In genomic region chr5:71013575-71013974, GRCh38 we compare ENCODE assay signal across 27 cellular contexts. TPM values are rescaled to one million over a fixed set of nuclear protein-coding genes. Genes with fewer than 3 reads are reported as not detected.
DNase-seq lines count a peak whose midpoint lies in the region; ATAC-seq, FAIRE-seq and TF ChIP-seq lines count a peak whose summit lies in the region.
"Had no signal": no experiment of that assay in that cellular context is flagged by ENCODE, and none has a peak within 500 bp of the region (broad histone marks: within the 10 kb centered on the region; RNA-seq: fewer than 3 reads in every experiment).

No MANE protein-coding gene starts in this region.

- TF ChIP-seq CTCF in dorsolateral prefrontal cortex (IDR thresholded peaks at IDR 0.05 in 54 of 56, conservative IDR thresholded peaks at IDR 0.05 in 2 of 56; ENCODE audit: low read depth in 1 of 56, partially characterized antibody in 56 of 56): no peak

- no peak overlapping the region for H3K27ac ChIP-seq in dorsolateral prefrontal cortex
- H3K27ac ChIP-seq: hepatocyte, parathyroid adenoma, tibial nerve had no signal

- H3K4me3 ChIP-seq in dorsolateral prefrontal cortex: no peak overlapping the region
- H3K4me3 ChIP-seq: hepatocyte, tibial nerve had no signal

- H3K36me3 Mint-ChIP-seq in naive thymus-derived CD8-positive, alpha-beta T cell: peaks cover 0 to 8% (median 3%) of the 10 kb centered on the region in 3 donors
- H3K36me3 Mint-ChIP-seq: activated CD4-positive, alpha-beta memory T cell treated with anti-CD3 and anti-CD28 coated beads for 36 hours had no signal

- H3K27me3 Mint-ChIP-seq in naive thymus-derived CD8-positive, alpha-beta T cell: no peaks in the 10 kb centered on the region
- H3K27me3 Mint-ChIP-seq: activated CD4-positive, alpha-beta memory T cell treated with anti-CD3 and anti-CD28 coated beads for 36 hours had no signal

- POLR2A ChIA-PET in naive thymus-derived CD8-positive, alpha-beta T cell (lab: Charles Lee): no interaction called here

- no peak for ATAC-seq in GM18909 (IDR thresholded peaks at IDR 0.05; ENCODE audit: poor library complexity, unreplicated experiment)
- no peak for ATAC-seq in naive thymus-derived CD8-positive, alpha-beta T cell
- ATAC-seq: Right ventricle myocardium inferior, sciatic nerve had no signal

- DNase-seq in D341Med (ENCODE audit: low spot score) (peak; percentile 1), HTR-8/SVneo (ENCODE audit: insufficient read length, low spot score) (peak; percentile 13), cerebellar cortex (ENCODE audit: low spot score) (peak; percentile 8), kidney tubule cell (ENCODE audit: low spot score) (peak; percentile 1), dorsolateral prefrontal cortex (no peak), AG08395 (ENCODE audit: low spot score) (no peak)
- no peak for DNase-seq in naive thymus-derived CD8-positive, alpha-beta T cell
- DNase-seq: activated CD4-positive, alpha-beta memory T cell treated with anti-CD3 and anti-CD28 coated beads for 36 hours; activated CD4-positive, CD25-positive, alpha-beta regulatory T cell; activated CD8-positive, alpha-beta memory T cell treated with anti-CD3 and anti-CD28 coated beads, Interleukin-2, amount 50 U/mL, for 48 hours; cerebellar nuclear complex; effector CD4-positive, alpha-beta T cell; foreskin melanocyte; NCI-H1417; NCI-H446; NCI-H82; nephron progenitor cell; stimulated activated CD8-positive, alpha-beta memory T cell treated with anti-CD3 and anti-CD28 coated beads, Interleukin-4, amount 100 ng/mL, for 48 hours; SW 1271; T1000 had no signal

- H3K4me3 Mint-ChIP-seq in naive thymus-derived CD8-positive, alpha-beta T cell: no peak overlapping the region
- H3K4me3 Mint-ChIP-seq: activated CD4-positive, alpha-beta memory T cell treated with anti-CD3 and anti-CD28 coated beads for 36 hours; nephron progenitor cell had no signal

- intact Hi-C loops in dorsolateral prefrontal cortex (cut with DNase I): no loop called here

- no peaks in the 10 kb centered on the region for H3K4me1 Mint-ChIP-seq in naive thymus-derived CD8-positive, alpha-beta T cell

- no peak overlapping the region for H3K27ac Mint-ChIP-seq in naive thymus-derived CD8-positive, alpha-beta T cell
- H3K27ac Mint-ChIP-seq: activated CD4-positive, alpha-beta memory T cell treated with anti-CD3 and anti-CD28 coated beads for 36 hours; nephron progenitor cell had no signal

- no peak for FAIRE-seq in HTR-8/SVneo (lab: Jason Lieb, UNC)
- FAIRE-seq: islet of Langerhans had no signal

- no peaks in the 10 kb centered on the region for H3K9me3 Mint-ChIP-seq in naive thymus-derived CD8-positive, alpha-beta T cell
- H3K9me3 Mint-ChIP-seq: activated CD4-positive, alpha-beta memory T cell treated with anti-CD3 and anti-CD28 coated beads for 36 hours; nephron progenitor cell had no signal

- no peaks in the 10 kb centered on the region for H3K27me3 ChIP-seq in dorsolateral prefrontal cortex
- H3K27me3 ChIP-seq: hepatocyte, tibial nerve had no signal

RNA-seq across cellular contexts. Expression of gene NAIP, which starts 11.6 kb away (rescaled TPM):
- total RNA-seq in dorsolateral prefrontal cortex: 10 to 100 TPM; 14.8 to 80.6 (median 35.3) TPM
- total RNA-seq in naive thymus-derived CD8-positive, alpha-beta T cell: 10 to 100 TPM; 21.4 to 23.5 TPM
- 1 to 10 TPM in 2 of 3 donors, under 1 TPM in 1; 0.53 to 2.4 (median 1.2) TPM for polyA plus RNA-seq in naive thymus-derived CD8-positive, alpha-beta T cell

RNA-seq across cellular contexts. Expression of gene GTF2H2, which starts 53.9 kb away (rescaled TPM):
- total RNA-seq in dorsolateral prefrontal cortex: 10 to 100 TPM; 12.4 to 89.5 (median 31.3) TPM
- 10 to 100 TPM; 42.3 to 46.5 TPM for total RNA-seq in naive thymus-derived CD8-positive, alpha-beta T cell
- 10 to 100 TPM in 1 of 3 donors, 1 to 10 TPM in 2; 8.4 to 11.8 (median 10.0) TPM for polyA plus RNA-seq in naive thymus-derived CD8-positive, alpha-beta T cell

Comparison
In these comparisons a context has a peak if more than half of its experiments do, and no peak if none do; other contexts are left out.
1. DNase-seq: peak in D341Med (single experiment), HTR-8/SVneo (single experiment), cerebellar cortex (single experiment) and kidney tubule cell (single experiment); none in dorsolateral prefrontal cortex (0 of 10), AG08395 (single experiment) and naive thymus-derived CD8-positive, alpha-beta T cell (0 of 10).